In genomic region chr1:39321979-39322378, GRCh38 we compare ENCODE assay signal across 21 cellular contexts.
DNase-seq lines count a peak whose midpoint lies in the region; ATAC-seq and TF ChIP-seq lines count a peak whose summit lies in the region.
"Had no signal": no experiment of that assay in that cellular context is flagged by ENCODE, and none has a peak within 500 bp of the region (broad histone marks: within the 10 kb centered on the region; RNA-seq: fewer than 3 reads in every experiment).

No MANE protein-coding gene starts in this region.

- peak overlapping the region; percentile 35 for H3K4me2 ChIP-seq in OCI-LY3 (ENCODE audit: low read length)
- H3K4me2 ChIP-seq: BLaER1, hepatocyte had no signal

- peak overlapping the region; percentile 34 to 37 for H3K27ac Mint-ChIP-seq in natural killer cell treated with Interleukin-12 subunit alpha and Interleukin-12 subunit beta and Interleukin-15 and Interleukin-18, amount 100 ng/mL, for 72 hours

- H2AFZ ChIP-seq in OCI-LY3 (ENCODE audit: low read depth, low read length), result no peak overlapping the region
- H2AFZ ChIP-seq: hepatocyte had no signal

- no peaks in the 10 kb centered on the region for H3K9me3 ChIP-seq in OCI-LY3 (ENCODE audit: insufficient read depth, low read length)
- H3K9me3 ChIP-seq: BLaER1, SJCRH30, thyroid gland had no signal

- no peaks in the 10 kb centered on the region for H3K27me3 ChIP-seq in OCI-LY3 (ENCODE audit: low read depth, low read length)
- H3K27me3 ChIP-seq: BLaER1, hepatocyte, SJCRH30, thyroid gland had no signal

- H3K4me1 Mint-ChIP-seq in natural killer cell treated with Interleukin-12 subunit alpha and Interleukin-12 subunit beta and Interleukin-15 and Interleukin-18, amount 100 ng/mL, for 72 hours (ENCODE audit: low read depth in 2 of 2), result peaks cover 9 to 14% of the 10 kb centered on the region in 2 donors

- no peak overlapping the region for H3K4me3 ChIP-seq in GM12865 (ENCODE audit: low read depth, low read length)
- no peak overlapping the region for H3K4me3 ChIP-seq in OCI-LY3 (ENCODE audit: low read length)
- H3K4me3 ChIP-seq: BLaER1, hepatocyte, SJCRH30, thyroid gland had no signal

- H3K36me3 Mint-ChIP-seq in natural killer cell treated with Interleukin-12 subunit alpha and Interleukin-12 subunit beta and Interleukin-15 and Interleukin-18, amount 100 ng/mL, for 72 hours, result peaks cover 41% of the 10 kb centered on the region

- no peaks in the 10 kb centered on the region for H4K20me1 ChIP-seq in OCI-LY3 (ENCODE audit: insufficient read depth, low read length)

- no peaks in the 10 kb centered on the region for H3K9me3 Mint-ChIP-seq in natural killer cell treated with Interleukin-12 subunit alpha and Interleukin-12 subunit beta and Interleukin-15 and Interleukin-18, amount 100 ng/mL, for 72 hours

- H3K79me2 ChIP-seq in OCI-LY3 (ENCODE audit: low read length), result no peaks in the 10 kb centered on the region
- H3K79me2 ChIP-seq: hepatocyte had no signal

- peaks cover 20% of the 10 kb centered on the region for H3K4me1 ChIP-seq in OCI-LY3 (ENCODE audit: low read length)
- H3K4me1 ChIP-seq: BLaER1, SJCRH30, thyroid gland had no signal

- peak; percentile 72 for DNase-seq in GM12865 (ENCODE audit: low read depth)
- DNase-seq in natural killer cell treated with Interleukin-12 subunit alpha and Interleukin-12 subunit beta and Interleukin-15 and Interleukin-18, amount 100 ng/mL, for 72 hours (ENCODE audit: low spot score), result no peak
- DNase-seq in DMS114 treated with DMSO at 0.1 percent for 48 hours (lab: John Stamatoyannopoulos, UW; ENCODE audit: unreplicated experiment), result no peak
- DNase-seq in NCI-H1930 (lab: John Stamatoyannopoulos, UW), result no peak
- DNase-seq: activated T-cell treated with anti-CD3 and anti-CD28 coated beads, Interleukin-2, amount 50 U/mL, for 1 hour; amygdala; central memory CD4-positive, alpha-beta T cell; DND-41; left cardiac atrium; NCI-H2029 treated with DMSO at 0.1 percent for 48 hours; NCI-H524 treated with DMSO at 0.1 percent for 48 hours; SJCRH30; T-helper 9 cell; thyroid gland had no signal

- H3K36me3 ChIP-seq in OCI-LY3 (replicated peaks; ENCODE audit: low read depth, low read length), result peaks cover 28% of the 10 kb centered on the region

- ATAC-seq in GM18868 (IDR thresholded peaks at IDR 0.05; ENCODE audit: unreplicated experiment) (peak; percentile 62), HG03175 (IDR thresholded peaks at IDR 0.05; ENCODE audit: unreplicated experiment) (no peak)
- no peak for ATAC-seq in natural killer cell treated with Interleukin-12 subunit alpha and Interleukin-12 subunit beta and Interleukin-15 and Interleukin-18, amount 100 ng/mL, for 72 hours
- ATAC-seq: activated CD4-positive, CD25-positive, alpha-beta regulatory T cell treated with anti-CD3 and anti-CD28 coated beads, Interleukin-2, amount 50 U/mL, for 24 hours; sciatic nerve had no signal

- no peak overlapping the region for H3K4me3 Mint-ChIP-seq in natural killer cell treated with Interleukin-12 subunit alpha and Interleukin-12 subunit beta and Interleukin-15 and Interleukin-18, amount 100 ng/mL, for 72 hours

- H3K9ac ChIP-seq in OCI-LY3 (ENCODE audit: low read length), result no peak overlapping the region
- H3K9ac ChIP-seq: BLaER1 had no signal

- H3K27me3 Mint-ChIP-seq in natural killer cell treated with Interleukin-12 subunit alpha and Interleukin-12 subunit beta and Interleukin-15 and Interleukin-18, amount 100 ng/mL, for 72 hours, result no peaks in the 10 kb centered on the region

- 0 out of 2 replicates have a peak overlapping the region, but pooled peaks have one; percentile 28 for H3K27ac ChIP-seq in OCI-LY3 (ENCODE audit: low read length)
- H3K27ac ChIP-seq: BLaER1, hepatocyte, SJCRH30, thyroid gland had no signal

- TF ChIP-seq CTCF in GM12865 (IDR thresholded peaks at IDR 0.05; ENCODE audit: insufficient read depth, low read depth, low read length, missing control alignments) (no peak), OCI-LY3 (IDR thresholded peaks at IDR 0.05; ENCODE audit: low read depth, low read length) (no peak)
